10 cellular contexts compared by ENCODE assay signal in genomic region chr2:109644571-109645275, GRCh38. TPM values are rescaled to one million over a fixed set of nuclear protein-coding genes. Genes with fewer than 3 reads are reported as not detected.
DNase-seq lines count a peak whose midpoint lies in the region; ATAC-seq lines count a peak whose summit lies in the region.
"Had no signal": no experiment of that assay in that cellular context is flagged by ENCODE, and none has a peak within 500 bp of the region (broad histone marks: within the 10 kb centered on the region; RNA-seq: fewer than 3 reads in every experiment).

No MANE protein-coding gene starts in this region.

- H4K91ac ChIP-seq in mesenchymal stem cell (ENCODE audit: low read length): peak overlapping the region; percentile 57

- H3K27ac Mint-ChIP-seq in dendritic cell treated with granulocyte-macrophage colony-stimulating factor and Interleukin-4, amounts not matched to agents 40 ng/mL and 50 ng/mL, for 4 days: peak overlapping the region; percentile 76

- peak overlapping the region in 1 of 2 experiments; percentile 38 for H3K4me3 ChIP-seq in mesenchymal stem cell (ENCODE audit: insufficient read depth in 1 of 2, low read depth in 1 of 2, low read length in 2 of 2)

- no peak for ATAC-seq in HG02840 (IDR thresholded peaks at IDR 0.05; ENCODE audit: low FRiP score, unreplicated experiment)
- ATAC-seq in HG02623 (IDR thresholded peaks at IDR 0.05; ENCODE audit: unreplicated experiment): no peak
- ATAC-seq: activated T-cell treated with anti-CD3 and anti-CD28 coated beads, Interleukin-2, amount 50 U/mL, for 4 hours had no signal

- H2BK120ac ChIP-seq in mesenchymal stem cell (ENCODE audit: low read depth, low read length): peak overlapping the region; percentile 38

- no peaks in the 10 kb centered on the region for H3K9me3 Mint-ChIP-seq in dendritic cell treated with granulocyte-macrophage colony-stimulating factor and Interleukin-4, amounts not matched to agents 40 ng/mL and 50 ng/mL, for 4 days
- H3K9me3 Mint-ChIP-seq: activated T-cell treated with anti-CD3 and anti-CD28 coated beads, Interleukin-2, amount 50 U/mL, for 4 hours had no signal

- no peaks in the 10 kb centered on the region for H3K36me3 Mint-ChIP-seq in dendritic cell treated with granulocyte-macrophage colony-stimulating factor and Interleukin-4, amounts not matched to agents 40 ng/mL and 50 ng/mL, for 4 days (ENCODE audit: low read depth)

- H3K27ac ChIP-seq in mesenchymal stem cell (ENCODE audit: low read length, poor library complexity, severe bottlenecking): peak overlapping the region; percentile 32

- no peak overlapping the region for H3K4me3 Mint-ChIP-seq in dendritic cell treated with granulocyte-macrophage colony-stimulating factor and Interleukin-4, amounts not matched to agents 40 ng/mL and 50 ng/mL, for 4 days
- H3K4me3 Mint-ChIP-seq: activated T-cell treated with anti-CD3 and anti-CD28 coated beads, Interleukin-2, amount 50 U/mL, for 4 hours had no signal

- DNase-seq in SIG-M5 treated with dmso at 0.1 percent for 504 hours (lab: John Stamatoyannopoulos, UW; ENCODE audit: unreplicated experiment) (peak; percentile 35), SIG-M5 (lab: John Stamatoyannopoulos, UW) (no peak), mesenchymal stem cell (peak; percentile 45), ureter (ENCODE audit: low spot score) (peak; percentile 60), GDM1 (lab: John Stamatoyannopoulos, UW) (no peak)
- DNase-seq: activated T-cell treated with anti-CD3 and anti-CD28 coated beads, Interleukin-2, amount 50 U/mL, for 4 hours; NCI-H2227 treated with DMSO at 0.1 percent for 48 hours had no signal

- H3K27me3 Mint-ChIP-seq in dendritic cell treated with granulocyte-macrophage colony-stimulating factor and Interleukin-4, amounts not matched to agents 40 ng/mL and 50 ng/mL, for 4 days: peaks cover 3% of the 10 kb centered on the region

- H2AFZ ChIP-seq in mesenchymal stem cell (ENCODE audit: low read depth, low read length): peak overlapping the region; percentile 48

- peak overlapping the region; percentile 81 for H4K8ac ChIP-seq in mesenchymal stem cell (ENCODE audit: low read length)

- H3K23ac ChIP-seq in mesenchymal stem cell (ENCODE audit: low read length in 2 of 2): no peak overlapping the region

- peaks cover 16% of the 10 kb centered on the region for H3K4me1 Mint-ChIP-seq in dendritic cell treated with granulocyte-macrophage colony-stimulating factor and Interleukin-4, amounts not matched to agents 40 ng/mL and 50 ng/mL, for 4 days (ENCODE audit: low read depth)

- H3K27me3 ChIP-seq in mesenchymal stem cell (ENCODE audit: control insufficient read depth in 1 of 2, insufficient read depth in 1 of 2, low read length in 2 of 2): no peaks in the 10 kb centered on the region

- peak overlapping the region in 1 of 2 experiments; percentile 19 for H3K14ac ChIP-seq in mesenchymal stem cell (ENCODE audit: low read length in 2 of 2)

- peak overlapping the region in 1 of 2 experiments; percentile 9 for H3K18ac ChIP-seq in mesenchymal stem cell (ENCODE audit: low read depth in 1 of 2, low read length in 2 of 2)

- H3K9me3 ChIP-seq in mesenchymal stem cell (ENCODE audit: control insufficient read depth, low read length): no peaks in the 10 kb centered on the region

- H3K4me1 ChIP-seq in mesenchymal stem cell (ENCODE audit: control insufficient read depth, insufficient read depth, low read depth, low read length): peaks cover 8% of the 10 kb centered on the region

- WGBS in mesenchymal stem cell: 17% methylated on average over 10 of the region's 12 CpGs

- no peaks in the 10 kb centered on the region for H3K36me3 ChIP-seq in mesenchymal stem cell (ENCODE audit: control insufficient read depth in 1 of 2, insufficient read depth in 2 of 2, low read depth in 1 of 2, low read length in 2 of 2)

- no peak overlapping the region for H2BK5ac ChIP-seq in mesenchymal stem cell (ENCODE audit: low read depth, low read length, poor library complexity, severe bottlenecking)

- no peak overlapping the region for H2BK12ac ChIP-seq in mesenchymal stem cell (ENCODE audit: low read length in 2 of 2)

- peak overlapping the region; percentile 56 for H3K9ac ChIP-seq in mesenchymal stem cell (ENCODE audit: low read length)

- intact Hi-C loops in dendritic cell treated with granulocyte-macrophage colony-stimulating factor and Interleukin-4, amounts not matched to agents 40 ng/mL and 50 ng/mL, for 4 days (cut with micrococcal nuclease): no loop called here

- H3K4ac ChIP-seq in mesenchymal stem cell (ENCODE audit: low read depth in 1 of 2, low read length in 2 of 2): peak overlapping the region; percentile 35 to 49

- H2AK5ac ChIP-seq in mesenchymal stem cell (ENCODE audit: low read length, severe bottlenecking): no peak overlapping the region

- no peak overlapping the region for H3K4me2 ChIP-seq in mesenchymal stem cell (ENCODE audit: low read length, poor library complexity, severe bottlenecking)

- H3K79me1 ChIP-seq in mesenchymal stem cell (replicated peaks; ENCODE audit: low read length, poor library complexity, severe bottlenecking): no peaks in the 10 kb centered on the region

- H2BK15ac ChIP-seq in mesenchymal stem cell (ENCODE audit: low read depth, poor library complexity, severe bottlenecking): no peak overlapping the region

RNA-seq across cellular contexts. Expression of gene SOWAHC, which starts 30.6 kb away (rescaled TPM):
- polyA plus RNA-seq in mesenchymal stem cell (2013, experiment 1 of 2): 5.7 TPM
- 6.0 TPM for polyA plus RNA-seq in mesenchymal stem cell (2013, experiment 2 of 2)
- 19.6 TPM for total RNA-seq in ureter

RNA-seq across cellular contexts. Expression of gene SEPTIN10, which starts 31.0 kb away (rescaled TPM):
- polyA plus RNA-seq in mesenchymal stem cell (2013, experiment 1 of 2): 59.2 TPM
- 61.1 TPM for polyA plus RNA-seq in mesenchymal stem cell (2013, experiment 2 of 2)
- total RNA-seq in ureter: 91.7 TPM

Comparison
In these comparisons a context has a peak if more than half of its experiments do, and no peak if none do; other contexts are left out.
1. DNase-seq: peak in SIG-M5 treated with dmso at 0.1 percent for 504 hours (single experiment), mesenchymal stem cell (single experiment) and ureter (single experiment); none in SIG-M5 (single experiment) and GDM1 (single experiment).